ENCODE assay signal across 1 cellular context in the genomic region with DNA sequence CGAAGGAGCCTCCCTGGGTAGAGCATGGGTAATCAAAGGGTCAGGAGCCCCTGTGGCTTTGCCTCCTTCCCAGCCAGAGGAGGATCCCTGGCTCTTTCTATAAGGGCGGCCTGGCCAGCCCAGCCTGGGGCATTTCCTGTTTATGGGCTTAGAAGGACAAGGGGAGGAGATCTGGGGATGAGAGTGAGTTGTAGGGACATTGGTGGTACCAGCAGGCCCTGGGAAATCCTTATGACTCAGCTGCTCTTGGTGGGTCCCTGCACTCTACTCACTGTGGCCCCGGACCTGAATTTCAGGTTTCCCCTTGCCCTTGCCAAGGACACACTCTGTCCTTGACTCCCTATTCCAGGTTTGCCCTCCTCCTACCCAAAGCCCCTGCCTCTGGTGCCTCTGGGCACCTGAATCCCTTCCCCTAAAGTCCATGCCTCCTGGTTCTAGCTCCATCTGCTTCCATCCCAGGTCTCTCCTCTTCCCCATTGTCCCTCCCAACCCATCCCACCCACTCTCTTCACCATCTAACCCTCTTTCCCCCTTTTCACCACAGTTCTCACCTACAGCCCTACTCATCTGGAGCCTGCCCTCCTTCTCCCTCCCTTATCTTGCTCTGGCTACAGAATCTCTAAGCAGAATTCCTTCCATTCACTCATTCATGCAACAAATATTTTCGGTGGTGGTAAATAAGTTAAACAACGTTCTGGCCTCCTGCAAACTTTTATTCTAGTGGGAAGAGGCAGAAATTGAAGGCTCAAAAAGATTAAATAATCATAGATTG.
TF ChIP-seq lines count a peak whose summit lies in the region.

No MANE protein-coding gene starts in this region.

TF ChIP-seq in IMR-90, 13 proteins besides CTCF, POLR2A, EP300 and RAD21:
- TF ChIP-seq MXI1 (IDR thresholded peaks at IDR 0.05; ENCODE audit: borderline replicate concordance, low read depth, low read length) (no peak), MAFK (IDR thresholded peaks at IDR 0.05; ENCODE audit: low read depth, low read length) (no peak)
- TF ChIP-seq, protein P1, sequence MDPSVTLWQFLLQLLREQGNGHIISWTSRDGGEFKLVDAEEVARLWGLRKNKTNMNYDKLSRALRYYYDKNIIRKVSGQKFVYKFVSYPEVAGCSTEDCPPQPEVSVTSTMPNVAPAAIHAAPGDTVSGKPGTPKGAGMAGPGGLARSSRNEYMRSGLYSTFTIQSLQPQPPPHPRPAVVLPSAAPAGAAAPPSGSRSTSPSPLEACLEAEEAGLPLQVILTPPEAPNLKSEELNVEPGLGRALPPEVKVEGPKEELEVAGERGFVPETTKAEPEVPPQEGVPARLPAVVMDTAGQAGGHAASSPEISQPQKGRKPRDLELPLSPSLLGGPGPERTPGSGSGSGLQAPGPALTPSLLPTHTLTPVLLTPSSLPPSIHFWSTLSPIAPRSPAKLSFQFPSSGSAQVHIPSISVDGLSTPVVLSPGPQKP (IDR thresholded peaks at IDR 0.05; ENCODE audit: borderline replicate concordance, low read depth, low read length): no peak
- TF ChIP-seq, protein P2, sequence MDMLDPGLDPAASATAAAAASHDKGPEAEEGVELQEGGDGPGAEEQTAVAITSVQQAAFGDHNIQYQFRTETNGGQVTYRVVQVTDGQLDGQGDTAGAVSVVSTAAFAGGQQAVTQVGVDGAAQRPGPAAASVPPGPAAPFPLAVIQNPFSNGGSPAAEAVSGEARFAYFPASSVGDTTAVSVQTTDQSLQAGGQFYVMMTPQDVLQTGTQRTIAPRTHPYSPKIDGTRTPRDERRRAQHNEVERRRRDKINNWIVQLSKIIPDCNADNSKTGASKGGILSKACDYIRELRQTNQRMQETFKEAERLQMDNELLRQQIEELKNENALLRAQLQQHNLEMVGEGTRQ (IDR thresholded peaks at IDR 0.05; ENCODE audit: low read depth, low read length): no peak
